In genomic region chr18:14978962-14979535, GRCh38 we compare ENCODE assay signal across 8 cellular contexts.
DNase-seq lines count a peak whose midpoint lies in the region; TF ChIP-seq lines count a peak whose summit lies in the region.

No MANE protein-coding gene starts in this region.

- H3K4me1 ChIP-seq in OCI-LY7 (ENCODE audit: insufficient read depth, low read length, poor library complexity, severe bottlenecking) (no peaks in the 10 kb centered on the region), esophagus muscularis mucosa (no peaks in the 10 kb centered on the region)

- H2AFZ ChIP-seq in OCI-LY7 (ENCODE audit: low read length) = no peak overlapping the region

- DNase-seq in activated CD4-positive, alpha-beta T cell treated with anti-CD3 and anti-CD28 coated beads, Interleukin-2, amount 10 ng/mL, durations not matched to agents 24 days and 14 days = peak; percentile 62
- DNase-seq in activated CD4-positive, alpha-beta T cell treated with anti-CD3 and anti-CD28 coated beads for 4 hours = no peak
- DNase-seq in OCI-LY7 (ENCODE audit: low spot score) (peak; percentile 51), esophagus muscularis mucosa (ENCODE audit: extremely low spot score) (peak; percentile 79), GM19240 (ENCODE audit: insufficient read length, low spot score) (no peak), NCI-H345 (lab: John Stamatoyannopoulos, UW) (no peak), G401 (ENCODE audit: low spot score) (no peak)
- DNase-seq in stimulated activated CD8-positive, alpha-beta memory T cell treated with anti-CD3 and anti-CD28 coated beads, Interleukin-4, amount 100 ng/mL, for 48 hours = peak; percentile 68

- no peaks in the 10 kb centered on the region for H3K79me2 ChIP-seq in OCI-LY7 (ENCODE audit: insufficient read depth, low read depth, low read length)

- BruUV-seq in OCI-LY7 (replicated peaks; lab: Mats Ljungman, UMichigan) = no TSS peak

- no peak overlapping the region for H3K4me3 Mint-ChIP-seq in activated CD4-positive, alpha-beta T cell treated with anti-CD3 and anti-CD28 coated beads, Interleukin-2, amount 10 ng/mL, durations not matched to agents 24 days and 14 days

- TF ChIP-seq EP300 in esophagus muscularis mucosa (IDR thresholded peaks at IDR 0.05) = no peak

- H3K36me3 ChIP-seq in OCI-LY7 (ENCODE audit: insufficient read depth, low read length) (no peaks in the 10 kb centered on the region), esophagus muscularis mucosa (no peaks in the 10 kb centered on the region)

- H3K9me3 ChIP-seq in OCI-LY7 (ENCODE audit: low read length) (no peaks in the 10 kb centered on the region), esophagus muscularis mucosa (no peaks in the 10 kb centered on the region)

- H3K4me2 ChIP-seq in OCI-LY7 (ENCODE audit: low read length) = no peak overlapping the region

- WGBS in esophagus muscularis mucosa = 35% methylated on average over 8 of the region's 8 CpGs

- no peaks in the 10 kb centered on the region for H4K20me1 ChIP-seq in OCI-LY7 (ENCODE audit: insufficient read depth, low read length)

- H3K4me3 ChIP-seq in OCI-LY7 (ENCODE audit: low read depth, low read length, poor library complexity, severe bottlenecking) (no peak overlapping the region), esophagus muscularis mucosa (no peak overlapping the region)

- in situ Hi-C loops in G401 (cut with HindIII; ENCODE audit: low sequenced_read_pairs) = no loop called here

- H3K9me3 Mint-ChIP-seq in activated CD4-positive, alpha-beta T cell treated with anti-CD3 and anti-CD28 coated beads, Interleukin-2, amount 10 ng/mL, durations not matched to agents 24 days and 14 days = no peaks in the 10 kb centered on the region

- no peaks in the 10 kb centered on the region for H3K36me3 Mint-ChIP-seq in activated CD4-positive, alpha-beta T cell treated with anti-CD3 and anti-CD28 coated beads, Interleukin-2, amount 10 ng/mL, durations not matched to agents 24 days and 14 days (ENCODE audit: low read depth)

- no peak for TF ChIP-seq POLR2A in esophagus muscularis mucosa (IDR thresholded peaks at IDR 0.05; ENCODE audit: low read depth)

- H3K27ac Mint-ChIP-seq in activated CD4-positive, alpha-beta T cell treated with anti-CD3 and anti-CD28 coated beads, Interleukin-2, amount 10 ng/mL, durations not matched to agents 24 days and 14 days = no peak overlapping the region

- intact Hi-C loops in activated CD4-positive, alpha-beta T cell treated with anti-CD3 and anti-CD28 coated beads, Interleukin-2, amount 10 ng/mL, durations not matched to agents 24 days and 14 days (cut with micrococcal nuclease) = no loop called here
- intact Hi-C loops in OCI-LY7 (cut with micrococcal nuclease; ENCODE audit: unreplicated experiment) (no loop called here), esophagus muscularis mucosa (cut with DNase I) (no loop called here)

- CTCF ChIA-PET in OCI-LY7 (lab: Charles Lee; ENCODE audit: unreplicated experiment) = no interaction called here

- POLR2A ChIA-PET in OCI-LY7 (lab: Charles Lee) = no interaction called here

- no peaks in the 10 kb centered on the region for H3K27me3 Mint-ChIP-seq in activated CD4-positive, alpha-beta T cell treated with anti-CD3 and anti-CD28 coated beads, Interleukin-2, amount 10 ng/mL, durations not matched to agents 24 days and 14 days

- TF ChIP-seq CTCF in OCI-LY7 (conservative IDR thresholded peaks at IDR 0.05; ENCODE audit: low read length) (peak; percentile 78), esophagus muscularis mucosa (IDR thresholded peaks at IDR 0.05) (peak in 1 of 3 experiments; percentile 14)

- peaks cover 0 to 5% (median 0%) of the 10 kb centered on the region in 4 donors for H3K27me3 ChIP-seq in esophagus muscularis mucosa

- H3K9me2 ChIP-seq in OCI-LY7 (ENCODE audit: insufficient read depth, low read length) = no peaks in the 10 kb centered on the region

- H3K27ac ChIP-seq in OCI-LY7 (ENCODE audit: low read depth, low read length, poor library complexity, severe bottlenecking) (no peak overlapping the region), esophagus muscularis mucosa (replicated peaks in 1 of 4) (no peak overlapping the region)

- no peaks in the 10 kb centered on the region for H3K4me1 Mint-ChIP-seq in activated CD4-positive, alpha-beta T cell treated with anti-CD3 and anti-CD28 coated beads, Interleukin-2, amount 10 ng/mL, durations not matched to agents 24 days and 14 days

Comparison
In these comparisons a context has a peak if more than half of its experiments do, and no peak if none do; other contexts are left out.
1. DNase-seq: peak in activated CD4-positive, alpha-beta T cell treated with anti-CD3 and anti-CD28 coated beads, Interleukin-2, amount 10 ng/mL, durations not matched to agents 24 days and 14 days (single experiment), OCI-LY7 (single experiment), esophagus muscularis mucosa (single experiment) and stimulated activated CD8-positive, alpha-beta memory T cell treated with anti-CD3 and anti-CD28 coated beads, Interleukin-4, amount 100 ng/mL, for 48 hours (single experiment); none in activated CD4-positive, alpha-beta T cell treated with anti-CD3 and anti-CD28 coated beads for 4 hours (0 of 2), GM19240 (single experiment), NCI-H345 (single experiment) and G401 (single experiment).